1 cellular context compared by ENCODE assay signal in genomic region chr17:45828171-45829133, GRCh38.
TF ChIP-seq lines count a peak whose summit lies in the region.

No MANE protein-coding gene starts in this region.

TF ChIP-seq in HCT116, 20 proteins besides CTCF, POLR2A, EP300 and RAD21 (continued from another document):
- TF ChIP-seq MAX (IDR thresholded peaks at IDR 0.05) (no peak), ZFX (IDR thresholded peaks at IDR 0.05) (no peak)
